ENCODE assay signal across 26 cellular contexts in the genomic region with DNA sequence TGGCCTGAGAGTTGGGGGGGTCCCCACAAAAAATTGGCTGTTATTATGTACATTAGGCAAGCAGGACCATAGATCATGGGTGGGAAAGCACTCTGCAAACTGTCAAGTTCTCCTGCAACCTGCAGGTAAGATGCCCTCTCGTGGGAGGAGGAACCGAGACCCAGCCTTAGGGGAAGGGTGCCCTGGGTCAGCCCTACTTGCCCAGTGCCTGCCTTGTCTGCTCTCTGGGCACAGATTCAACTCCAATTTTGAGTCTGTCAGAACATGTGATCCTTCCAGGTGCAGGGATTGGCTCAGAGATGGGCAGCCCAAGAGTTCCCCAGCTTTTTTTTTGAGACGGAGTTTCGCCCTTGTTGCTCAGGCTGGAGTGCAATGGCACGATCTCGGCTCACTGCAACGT.
"Had no signal": no experiment of that assay in that cellular context is flagged by ENCODE, and none has a peak within 500 bp of the region (broad histone marks: within the 10 kb centered on the region; RNA-seq: fewer than 3 reads in every experiment).

No MANE protein-coding gene starts in this region.

- DNase-seq: activated CD4-positive, alpha-beta T cell treated with anti-CD3 and anti-CD28 coated beads, Interleukin-2, amount 10 ng/mL, durations not matched to agents 24 days and 14 days; activated CD4-positive, alpha-beta T cell treated with anti-CD3 and anti-CD28 coated beads, Interleukin-2, amount 50 U/mL, for 4 hours; activated CD8-positive, alpha-beta T cell treated with anti-CD3 and anti-CD28 coated beads for 36 hours; activated effector memory CD4-positive, alpha-beta T cell treated with anti-CD3 and anti-CD28 coated beads, Interleukin-2, amount 50 U/mL, for 16 hours; activated naive CD4-positive, alpha-beta T cell; activated naive CD4-positive, alpha-beta T cell treated with anti-CD3 and anti-CD28 coated beads, Interleukin-2, amount 50 U/mL, for 16 hours; activated naive CD8-positive, alpha-beta T cell treated with anti-CD3 and anti-CD28 coated beads for 36 hours; activated T-cell treated with anti-CD3 and anti-CD28 coated beads, Interleukin-2, amount 50 U/mL, for 1 hour; activated T-cell treated with anti-CD3 and anti-CD28 coated beads, Interleukin-2, amount 50 U/mL, for 72 hours; amniotic stem cell; brain microvascular endothelial cell; NCI-H1092 treated with DMSO at 0.1 percent for 48 hours; NCI-H1417; NCI-H146; NCI-H187 treated with DMSO at 0.1 percent for 48 hours; NCI-H2081 treated with DMSO at 0.1 percent for 48 hours; NCI-H345; NCI-H524 treated with DMSO at 0.1 percent for 48 hours; SHP77 treated with DMSO at 0.1 percent for 48 hours; SK-N-SH had no signal

- ATAC-seq: activated CD8-positive, alpha-beta T cell treated with anti-CD3 and anti-CD28 coated beads for 36 hours; activated T-cell treated with anti-CD3 and anti-CD28 coated beads, Interleukin-2, amount 50 U/mL, for 72 hours; activated T-helper 17 cell treated with anti-CD3 and anti-CD28 coated beads, Interleukin-2, amount 50 U/mL, for 72 hours; Panc1 had no signal

- H3K4me3 ChIP-seq: cardiac muscle cell, SJSA1 had no signal

- H3K9me3 ChIP-seq: SJSA1, SK-N-SH had no signal

- H3K27me3 ChIP-seq: brain microvascular endothelial cell, cardiac muscle cell had no signal

- FAIRE-seq: TTC549 had no signal

- H3K9ac ChIP-seq: KMS-11, SK-N-SH had no signal

- H3K27ac ChIP-seq: brain microvascular endothelial cell, cardiac muscle cell, KMS-11, SJSA1 had no signal

- H3K4me1 ChIP-seq: SJSA1 had no signal

- H3K36me3 ChIP-seq: brain microvascular endothelial cell, cardiac muscle cell, SJSA1 had no signal
